In the genomic region with DNA sequence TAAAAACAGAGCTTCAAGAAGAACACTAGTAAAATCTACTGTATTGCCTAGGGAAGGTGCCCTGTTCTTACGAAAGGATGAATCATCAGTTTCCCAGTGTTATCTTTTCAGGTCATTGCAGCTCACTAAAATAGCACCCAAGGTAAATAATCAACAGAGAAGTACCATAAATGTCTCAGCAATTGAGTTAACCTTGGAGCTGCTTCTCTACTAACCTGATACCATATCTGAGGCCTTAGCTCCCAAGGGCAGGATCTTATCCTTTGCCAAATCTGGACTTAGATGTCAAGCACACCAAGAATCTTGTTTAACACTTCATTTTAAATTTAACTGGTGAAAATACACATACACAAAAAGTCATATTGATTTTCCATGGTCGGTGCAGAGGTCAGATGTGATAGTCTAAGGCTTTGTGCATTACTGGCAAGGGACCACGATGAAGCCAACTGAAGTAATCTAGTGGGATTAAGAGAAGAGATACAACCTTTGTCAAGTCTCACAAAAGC, we compare ENCODE assay signal across 1 cellular context.
A peak's percentile ranks its signal among the peaks of the same experiment; 100 is the strongest.
TF ChIP-seq lines count a peak whose summit lies in the region.

No MANE protein-coding gene starts in this region.

TF ChIP-seq in GM12878, 131 proteins besides CTCF, POLR2A, EP300 and RAD21 (continued from another document):
- TF ChIP-seq ZNF592 (IDR thresholded peaks at IDR 0.05) (no peak), ZNF687 (IDR thresholded peaks at IDR 0.05) (0 out of 2 replicates have a peak, but pooled peaks have one; percentile 18), GABPA (IDR thresholded peaks at IDR 0.05; ENCODE audit: low read depth) (no peak), PRDM15 (CRISPR knock-in tag; IDR thresholded peaks at IDR 0.05) (no peak), SKIL (IDR thresholded peaks at IDR 0.05; ENCODE audit: low read depth, poor library complexity, severe bottlenecking) (no peak), FOXM1 (IDR thresholded peaks at IDR 0.05; ENCODE audit: low read depth, low read length) (no peak), ATF7 (IDR thresholded peaks at IDR 0.05; ENCODE audit: low read depth) (peak; percentile 44; the same call in 1 of the 2 replicates), CREB1 (IDR thresholded peaks at IDR 0.05; ENCODE audit: low read depth) (no peak), IKZF2 (IDR thresholded peaks at IDR 0.05) (0 out of 4 replicates have a peak, but pooled peaks of 1 of the 2 experiments have one; percentile 15), BMI1 (IDR thresholded peaks at IDR 0.05; ENCODE audit: borderline replicate concordance) (no peak), BACH1 (IDR thresholded peaks at IDR 0.05; ENCODE audit: borderline replicate concordance) (peak; percentile 45; the same call in 1 of the 2 replicates), IKZF1 (conservative IDR thresholded peaks at IDR 0.05) (0 out of 2 replicates have a peak, but pooled peaks have one; percentile 53), PAX5 (IDR thresholded peaks at IDR 0.05; ENCODE audit: borderline replicate concordance, low read depth, low read length) (no peak), EGR1 (IDR thresholded peaks at IDR 0.05; ENCODE audit: borderline replicate concordance in 1 of 2, low read depth in 2 of 2, low read length in 2 of 2) (no peak), SMC3 (IDR thresholded peaks at IDR 0.05; ENCODE audit: borderline replicate concordance, low read length) (no peak), HCFC1 (IDR thresholded peaks at IDR 0.05; ENCODE audit: low read length) (no peak), NR2C2 (IDR thresholded peaks at IDR 0.05; ENCODE audit: borderline replicate concordance, control insufficient read depth, insufficient read length, low read depth) (no peak), MEF2B (IDR thresholded peaks at IDR 0.05; ENCODE audit: partially characterized antibody, poor library complexity, severe bottlenecking) (peak; percentile 50)
- TF ChIP-seq, protein P1, sequence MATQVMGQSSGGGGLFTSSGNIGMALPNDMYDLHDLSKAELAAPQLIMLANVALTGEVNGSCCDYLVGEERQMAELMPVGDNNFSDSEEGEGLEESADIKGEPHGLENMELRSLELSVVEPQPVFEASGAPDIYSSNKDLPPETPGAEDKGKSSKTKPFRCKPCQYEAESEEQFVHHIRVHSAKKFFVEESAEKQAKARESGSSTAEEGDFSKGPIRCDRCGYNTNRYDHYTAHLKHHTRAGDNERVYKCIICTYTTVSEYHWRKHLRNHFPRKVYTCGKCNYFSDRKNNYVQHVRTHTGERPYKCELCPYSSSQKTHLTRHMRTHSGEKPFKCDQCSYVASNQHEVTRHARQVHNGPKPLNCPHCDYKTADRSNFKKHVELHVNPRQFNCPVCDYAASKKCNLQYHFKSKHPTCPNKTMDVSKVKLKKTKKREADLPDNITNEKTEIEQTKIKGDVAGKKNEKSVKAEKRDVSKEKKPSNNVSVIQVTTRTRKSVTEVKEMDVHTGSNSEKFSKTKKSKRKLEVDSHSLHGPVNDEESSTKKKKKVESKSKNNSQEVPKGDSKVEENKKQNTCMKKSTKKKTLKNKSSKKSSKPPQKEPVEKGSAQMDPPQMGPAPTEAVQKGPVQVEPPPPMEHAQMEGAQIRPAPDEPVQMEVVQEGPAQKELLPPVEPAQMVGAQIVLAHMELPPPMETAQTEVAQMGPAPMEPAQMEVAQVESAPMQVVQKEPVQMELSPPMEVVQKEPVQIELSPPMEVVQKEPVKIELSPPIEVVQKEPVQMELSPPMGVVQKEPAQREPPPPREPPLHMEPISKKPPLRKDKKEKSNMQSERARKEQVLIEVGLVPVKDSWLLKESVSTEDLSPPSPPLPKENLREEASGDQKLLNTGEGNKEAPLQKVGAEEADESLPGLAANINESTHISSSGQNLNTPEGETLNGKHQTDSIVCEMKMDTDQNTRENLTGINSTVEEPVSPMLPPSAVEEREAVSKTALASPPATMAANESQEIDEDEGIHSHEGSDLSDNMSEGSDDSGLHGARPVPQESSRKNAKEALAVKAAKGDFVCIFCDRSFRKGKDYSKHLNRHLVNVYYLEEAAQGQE (IDR thresholded peaks at IDR 0.05; ENCODE audit: low read depth, low read length): no peak
- TF ChIP-seq, protein P2, sequence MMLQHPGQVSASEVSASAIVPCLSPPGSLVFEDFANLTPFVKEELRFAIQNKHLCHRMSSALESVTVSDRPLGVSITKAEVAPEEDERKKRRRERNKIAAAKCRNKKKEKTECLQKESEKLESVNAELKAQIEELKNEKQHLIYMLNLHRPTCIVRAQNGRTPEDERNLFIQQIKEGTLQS (IDR thresholded peaks at IDR 0.05; ENCODE audit: borderline replicate concordance, extremely low read depth, low read depth, low read length): no peak
- TF ChIP-seq, protein P3, sequence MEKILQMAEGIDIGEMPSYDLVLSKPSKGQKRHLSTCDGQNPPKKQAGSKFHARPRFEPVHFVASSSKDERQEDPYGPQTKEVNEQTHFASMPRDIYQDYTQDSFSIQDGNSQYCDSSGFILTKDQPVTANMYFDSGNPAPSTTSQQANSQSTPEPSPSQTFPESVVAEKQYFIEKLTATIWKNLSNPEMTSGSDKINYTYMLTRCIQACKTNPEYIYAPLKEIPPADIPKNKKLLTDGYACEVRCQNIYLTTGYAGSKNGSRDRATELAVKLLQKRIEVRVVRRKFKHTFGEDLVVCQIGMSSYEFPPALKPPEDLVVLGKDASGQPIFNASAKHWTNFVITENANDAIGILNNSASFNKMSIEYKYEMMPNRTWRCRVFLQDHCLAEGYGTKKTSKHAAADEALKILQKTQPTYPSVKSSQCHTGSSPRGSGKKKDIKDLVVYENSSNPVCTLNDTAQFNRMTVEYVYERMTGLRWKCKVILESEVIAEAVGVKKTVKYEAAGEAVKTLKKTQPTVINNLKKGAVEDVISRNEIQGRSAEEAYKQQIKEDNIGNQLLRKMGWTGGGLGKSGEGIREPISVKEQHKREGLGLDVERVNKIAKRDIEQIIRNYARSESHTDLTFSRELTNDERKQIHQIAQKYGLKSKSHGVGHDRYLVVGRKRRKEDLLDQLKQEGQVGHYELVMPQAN (conservative IDR thresholded peaks at IDR 0.05): no peak
